Comparison of ENCODE assay signal across 13 cellular contexts in genomic region chr11:125168875-125169537, GRCh38. TPM values are rescaled to one million over a fixed set of nuclear protein-coding genes. Genes with fewer than 3 reads are reported as not detected.
A peak's percentile ranks its signal among the peaks of the same experiment; 100 is the strongest.
DNase-seq lines count a peak whose midpoint lies in the region; ATAC-seq, FAIRE-seq and TF ChIP-seq lines count a peak whose summit lies in the region.
"Had no signal": no experiment of that assay in that cellular context is flagged by ENCODE, and none has a peak within 500 bp of the region (broad histone marks: within the 10 kb centered on the region; RNA-seq: fewer than 3 reads in every experiment).

No MANE protein-coding gene starts in this region.

- intact Hi-C loops in gastrocnemius medialis (cut with DNase I; ENCODE audit: low total_unique reads), result loop anchor here (5.0 kb wide), 2 partner anchors 43 to 113 kb away; no protein-coding TSS in a partner anchor

- H2AFZ ChIP-seq in GM23338 (no peak overlapping the region), astrocyte (ENCODE audit: low read depth, low read length) (no peak overlapping the region)

- H3K9me2 ChIP-seq in GM23338 (ENCODE audit: insufficient read depth), result no peaks in the 10 kb centered on the region

- H3K27ac Mint-ChIP-seq in GM23338, result no peak overlapping the region
- H3K27ac Mint-ChIP-seq in astrocyte (ENCODE audit: unreplicated experiment), result peak overlapping the region; percentile 84

- H3K79me2 ChIP-seq in GM23338 (replicated peaks; ENCODE audit: insufficient read depth) (no peaks in the 10 kb centered on the region), astrocyte (ENCODE audit: insufficient read depth, low read length) (peaks cover 64% of the 10 kb centered on the region)

- H3K4me3 Mint-ChIP-seq in GM23338 (peak overlapping the region; percentile 3; the same call in 1 of the 3 replicates), astrocyte (ENCODE audit: unreplicated experiment) (peak overlapping the region; percentile 80)

- no peak for DNase-seq in GM23338 (ENCODE audit: low spot score)
- no peak for DNase-seq in astrocyte (ENCODE audit: low read depth)
- peak in 1 of 2 donors; percentile 59 for DNase-seq in gastrocnemius medialis
- DNase-seq in BE2C, result no peak
- no peak for DNase-seq in NCI-H1105 (lab: John Stamatoyannopoulos, UW)
- no peak for DNase-seq in DMS153 treated with DMSO at 0.1 percent for 48 hours (lab: John Stamatoyannopoulos, UW; ENCODE audit: unreplicated experiment)
- DNase-seq: aorta, EL, kidney glomerular epithelial cell, NCI-H510A had no signal

- peak overlapping the region; percentile 92 for H3K9ac ChIP-seq in astrocyte (ENCODE audit: low read length)
- H3K9ac ChIP-seq in iPS-20b (ENCODE audit: low read depth, low read length), result peak overlapping the region; percentile 7; the same call in 1 of the 2 replicates

- H3K27ac ChIP-seq in GM23338 (ENCODE audit: low read depth) (no peak overlapping the region), astrocyte (ENCODE audit: low read depth, low read length) (peak overlapping the region; percentile 83), iPS-20b (ENCODE audit: low read length) (no peak overlapping the region), gastrocnemius medialis (peak overlapping the region; percentile 88 to 99 (median 91))

- H3K4me3 ChIP-seq in GM23338 (no peak overlapping the region), astrocyte (ENCODE audit: insufficient read depth, low read depth, low read length) (no peak overlapping the region), iPS-20b (ENCODE audit: low read length) (no peak overlapping the region), gastrocnemius medialis (no peak overlapping the region), BE2C (ENCODE audit: low read depth, low read length) (no peak overlapping the region)

- H4K20me1 ChIP-seq in GM23338 (replicated peaks; ENCODE audit: insufficient read depth), result no peaks in the 10 kb centered on the region
- peaks cover 30% of the 10 kb centered on the region for H4K20me1 ChIP-seq in astrocyte (ENCODE audit: insufficient read depth, low read length)

- H3K27me3 Mint-ChIP-seq in GM23338 (ENCODE audit: insufficient read depth, low read depth, poor library complexity) (peaks cover 70% of the 10 kb centered on the region), astrocyte (ENCODE audit: low read depth, unreplicated experiment) (no peaks in the 10 kb centered on the region)

- H3K27me3 ChIP-seq in GM23338 (ENCODE audit: insufficient read depth), result peaks cover 67% of the 10 kb centered on the region
- H3K27me3 ChIP-seq in astrocyte (ENCODE audit: insufficient read depth, low read length), result no peaks in the 10 kb centered on the region
- H3K27me3 ChIP-seq in iPS-20b (ENCODE audit: insufficient read depth, low read length), result peaks cover 62% of the 10 kb centered on the region
- H3K27me3 ChIP-seq in gastrocnemius medialis, result no peaks in the 10 kb centered on the region
- H3K27me3 ChIP-seq in BE2C, result peaks cover 54% of the 10 kb centered on the region

- ATAC-seq in GM23338 (no peak), gastrocnemius medialis (peak; percentile 26 to 32), GM19463 (IDR thresholded peaks at IDR 0.05; ENCODE audit: unreplicated experiment) (no peak)

- H3K4me1 ChIP-seq in GM23338 (ENCODE audit: insufficient read depth), result peaks cover 49% of the 10 kb centered on the region
- peaks cover 47% of the 10 kb centered on the region for H3K4me1 ChIP-seq in astrocyte (ENCODE audit: insufficient read depth, low read length)
- peaks cover 38% of the 10 kb centered on the region; the same call in 1 of the 2 replicates for H3K4me1 ChIP-seq in iPS-20b (ENCODE audit: insufficient read depth, low read length)
- peaks cover 48 to 52% of the 10 kb centered on the region in 2 donors for H3K4me1 ChIP-seq in gastrocnemius medialis
- no peaks in the 10 kb centered on the region for H3K4me1 ChIP-seq in BE2C

- H3K9me3 ChIP-seq in astrocyte (ENCODE audit: insufficient read depth, low read depth, low read length) (no peaks in the 10 kb centered on the region), iPS-20b (ENCODE audit: insufficient read depth, low read depth, low read length) (no peaks in the 10 kb centered on the region), gastrocnemius medialis (no peaks in the 10 kb centered on the region), BE2C (no peaks in the 10 kb centered on the region)

- H3K9me3 Mint-ChIP-seq in GM23338, result no peaks in the 10 kb centered on the region
- H3K9me3 Mint-ChIP-seq in astrocyte (ENCODE audit: unreplicated experiment), result no peaks in the 10 kb centered on the region

- H3K36me3 ChIP-seq in GM23338 (ENCODE audit: insufficient read depth) (no peaks in the 10 kb centered on the region), astrocyte (ENCODE audit: insufficient read depth, low read length) (no peaks in the 10 kb centered on the region), iPS-20b (ENCODE audit: insufficient read depth, low read depth, low read length) (no peaks in the 10 kb centered on the region), gastrocnemius medialis (no peaks in the 10 kb centered on the region), BE2C (no peaks in the 10 kb centered on the region)

- H3K4me2 ChIP-seq in GM23338 (peak overlapping the region; percentile 97), astrocyte (ENCODE audit: low read length) (peak overlapping the region; percentile 96)

- FAIRE-seq in astrocyte (lab: Jason Lieb, UNC), result no peak

- TF ChIP-seq CTCF in GM23338 (conservative IDR thresholded peaks at IDR 0.05; ENCODE audit: low read depth in 2 of 2) (no peak), astrocyte (IDR thresholded peaks at IDR 0.05; ENCODE audit: insufficient read depth, low read depth, low read length) (no peak), gastrocnemius medialis (IDR thresholded peaks at IDR 0.05 in 4 of 5, conservative IDR thresholded peaks at IDR 0.05 in 1 of 5) (no peak), BE2C (IDR thresholded peaks at IDR 0.05; ENCODE audit: low read depth, low read length) (no peak)

- TF ChIP-seq POLR2A in gastrocnemius medialis (IDR thresholded peaks at IDR 0.05), result peak; percentile 80 to 81

- H3F3A ChIP-seq in GM23338 (replicated peaks; ENCODE audit: low read depth), result peaks cover 12% of the 10 kb centered on the region; the same call in 1 of the 2 replicates

- H3K36me3 Mint-ChIP-seq in GM23338 (ENCODE audit: low read depth), result no peaks in the 10 kb centered on the region
- H3K36me3 Mint-ChIP-seq in astrocyte (ENCODE audit: low read depth, unreplicated experiment), result peaks cover 22% of the 10 kb centered on the region

- peaks cover 55% of the 10 kb centered on the region for H3K4me1 Mint-ChIP-seq in GM23338
- peaks cover 50% of the 10 kb centered on the region for H3K4me1 Mint-ChIP-seq in astrocyte (ENCODE audit: low read depth, unreplicated experiment)

- in situ Hi-C loops in gastrocnemius medialis (cut with MboI; ENCODE audit: low sequenced_read_pairs in 4 of 4), result loop anchor here (5.0 to 10.0 kb wide), 3 partner anchors 176 to 236 kb away; no protein-coding TSS in a partner anchor

TF ChIP-seq in GM23338, 12 proteins besides CTCF, POLR2A, EP300 and RAD21:
- TF ChIP-seq EZH2 (IDR thresholded peaks at IDR 0.05; ENCODE audit: low read depth, unreplicated experiment) (peak; percentile 23), CREB1 (CRISPR knock-in tag; IDR thresholded peaks at IDR 0.05; ENCODE audit: low read depth) (no peak)
TF ChIP-seq in GM23338: peak in this region for 1.

RNA-seq across cellular contexts. Expression of gene PKNOX2, which starts 4.5 kb away (rescaled TPM):
- 0.43 and 0.83 TPM in 2 replicates for total RNA-seq in GM23338 (2014; rRNA removed; shearing (Covaris generic))
- polyA plus RNA-seq in GM23338 (2016; fragmentation: Nextera tagmentation; extraction: Ambion mirVana), result 0.35 and 0.42 TPM in 2 replicates
- total RNA-seq in astrocyte (53.4 and 69.9 TPM in 2 replicates), gastrocnemius medialis (10 to 100 TPM in 1 of 4 donors, 1 to 10 TPM in 3; 3.7 to 11.7 (median 6.0) TPM)
- polyA plus RNA-seq in BE2C (2012; ENCODE audit: insufficient read depth, insufficient read length, low read depth), result not detected
- total RNA-seq: pulmonary artery endothelial cell had no signal

RNA-seq across cellular contexts. Expression of gene TMEM218, which starts 57.6 kb away (rescaled TPM):
- total RNA-seq in GM23338 (2014; rRNA removed; shearing (Covaris generic)), result 13.4 and 23.7 TPM in 2 replicates
- 23.8 and 24.2 TPM in 2 replicates for polyA plus RNA-seq in GM23338 (2016; fragmentation: Nextera tagmentation; extraction: Ambion mirVana)
- total RNA-seq in astrocyte (11.6 and 11.9 TPM in 2 replicates), gastrocnemius medialis (10 to 100 TPM in 1 of 4 donors, 1 to 10 TPM in 3; 6.3 to 11.2 (median 9.4) TPM)
- polyA plus RNA-seq in BE2C (2012; ENCODE audit: insufficient read depth, insufficient read length, low read depth), result 14.5 TPM

Comparison
In these comparisons a context has a peak if more than half of its experiments do, and no peak if none do; other contexts are left out.
1. ATAC-seq: peak in gastrocnemius medialis (2 of 2); none in GM23338 (single experiment) and GM19463 (single experiment).
2. H3K27ac ChIP-seq: peak in astrocyte (single experiment) and gastrocnemius medialis (4 of 4); none in GM23338 (single experiment) and iPS-20b (single experiment).